24 cellular contexts compared by ENCODE assay signal in genomic region chr17:28328325-28328724, GRCh38. TPM values are rescaled to one million over a fixed set of nuclear protein-coding genes. Genes with fewer than 3 reads are reported as not detected.
DNase-seq lines count a peak whose midpoint lies in the region; ATAC-seq and TF ChIP-seq lines count a peak whose summit lies in the region.
"Had no signal": no experiment of that assay in that cellular context is flagged by ENCODE, and none has a peak within 500 bp of the region (broad histone marks: within the 10 kb centered on the region; RNA-seq: fewer than 3 reads in every experiment).

No MANE protein-coding gene starts in this region.

- H3K4me3 ChIP-seq in fibroblast of villous mesenchyme (ENCODE audit: low read depth, low read length), result no peak overlapping the region
- H3K4me3 ChIP-seq: K562, thyroid gland had no signal

- H3K4me1 Mint-ChIP-seq in activated CD4-positive, alpha-beta memory T cell treated with anti-CD3 and anti-CD28 coated beads for 36 hours (ENCODE audit: low read depth), result peaks cover 29% of the 10 kb centered on the region
- peaks cover 33% of the 10 kb centered on the region for H3K4me1 Mint-ChIP-seq in activated CD4-positive, alpha-beta memory T cell treated with anti-CD3 and anti-CD28 coated beads, Interleukin-2, amount 10 ng/mL, durations not matched to agents 7 days and 5 days
- no peaks in the 10 kb centered on the region for H3K4me1 Mint-ChIP-seq in WTC11

- CTCF ChIA-PET in activated CD4-positive, alpha-beta memory T cell treated with anti-CD3 and anti-CD28 coated beads for 36 hours (lab: Charles Lee), result no interaction called here
- CTCF ChIA-PET in activated CD4-positive, alpha-beta memory T cell treated with anti-CD3 and anti-CD28 coated beads, Interleukin-2, amount 10 ng/mL, durations not matched to agents 7 days and 5 days (lab: Charles Lee), result no interaction called here
- CTCF ChIA-PET in WTC11 (lab: Charles Lee), result no interaction called here

- peak overlapping the region; percentile 9 for H3K27ac Mint-ChIP-seq in activated CD4-positive, alpha-beta memory T cell treated with anti-CD3 and anti-CD28 coated beads for 36 hours
- H3K27ac Mint-ChIP-seq in activated CD4-positive, alpha-beta memory T cell treated with anti-CD3 and anti-CD28 coated beads, Interleukin-2, amount 10 ng/mL, durations not matched to agents 7 days and 5 days, result no peak overlapping the region
- H3K27ac Mint-ChIP-seq in WTC11, result peak overlapping the region; percentile 72; the same call in 1 of the 2 replicates
- H3K27ac Mint-ChIP-seq: activated CD4-positive, alpha-beta T cell treated with anti-CD3 and anti-CD28 coated beads, Interleukin-2, amount 10 ng/mL, durations not matched to agents 24 days and 14 days; activated naive CD4-positive, alpha-beta T cell treated with anti-CD3 and anti-CD28 coated beads, Interleukin-2, amount 10 ng/mL, durations not matched to agents 7 days and 5 days had no signal

- H3K36me3 Mint-ChIP-seq in activated CD4-positive, alpha-beta memory T cell treated with anti-CD3 and anti-CD28 coated beads for 36 hours, result peaks cover 28% of the 10 kb centered on the region
- H3K36me3 Mint-ChIP-seq in activated CD4-positive, alpha-beta memory T cell treated with anti-CD3 and anti-CD28 coated beads, Interleukin-2, amount 10 ng/mL, durations not matched to agents 7 days and 5 days (ENCODE audit: low read depth), result peaks cover 41% of the 10 kb centered on the region
- peaks cover 37% of the 10 kb centered on the region for H3K36me3 Mint-ChIP-seq in WTC11

- intact Hi-C loops in activated CD4-positive, alpha-beta memory T cell treated with anti-CD3 and anti-CD28 coated beads for 36 hours (cut with micrococcal nuclease), result no loop called here

- TF ChIP-seq CTCF in WTC11 (IDR thresholded peaks at IDR 0.05) (no peak), fibroblast of villous mesenchyme (IDR thresholded peaks at IDR 0.05; ENCODE audit: insufficient read depth, low read depth, low read length) (no peak)

- ATAC-seq in WTC11 (no peak), GM18520 (IDR thresholded peaks at IDR 0.05; ENCODE audit: unreplicated experiment) (no peak)
- ATAC-seq: naive thymus-derived CD8-positive, alpha-beta T cell had no signal

- H3K9me3 Mint-ChIP-seq in activated CD4-positive, alpha-beta memory T cell treated with anti-CD3 and anti-CD28 coated beads for 36 hours, result no peaks in the 10 kb centered on the region
- no peaks in the 10 kb centered on the region for H3K9me3 Mint-ChIP-seq in activated CD4-positive, alpha-beta memory T cell treated with anti-CD3 and anti-CD28 coated beads, Interleukin-2, amount 10 ng/mL, durations not matched to agents 7 days and 5 days
- H3K9me3 Mint-ChIP-seq in WTC11, result no peaks in the 10 kb centered on the region
- H3K9me3 Mint-ChIP-seq: activated CD4-positive, alpha-beta T cell treated with anti-CD3 and anti-CD28 coated beads, Interleukin-2, amount 10 ng/mL, durations not matched to agents 24 days and 14 days; activated naive CD4-positive, alpha-beta T cell treated with anti-CD3 and anti-CD28 coated beads, Interleukin-2, amount 10 ng/mL, durations not matched to agents 7 days and 5 days; central memory CD8-positive, alpha-beta T cell; naive thymus-derived CD8-positive, alpha-beta T cell had no signal

- no peak overlapping the region for H3K4me3 Mint-ChIP-seq in activated CD4-positive, alpha-beta memory T cell treated with anti-CD3 and anti-CD28 coated beads for 36 hours
- no peak overlapping the region for H3K4me3 Mint-ChIP-seq in activated CD4-positive, alpha-beta memory T cell treated with anti-CD3 and anti-CD28 coated beads, Interleukin-2, amount 10 ng/mL, durations not matched to agents 7 days and 5 days
- H3K4me3 Mint-ChIP-seq in WTC11, result no peak overlapping the region
- H3K4me3 Mint-ChIP-seq: activated CD4-positive, alpha-beta T cell treated with anti-CD3 and anti-CD28 coated beads, Interleukin-2, amount 10 ng/mL, durations not matched to agents 24 days and 14 days; activated naive CD4-positive, alpha-beta T cell treated with anti-CD3 and anti-CD28 coated beads, Interleukin-2, amount 10 ng/mL, durations not matched to agents 7 days and 5 days; central memory CD8-positive, alpha-beta T cell; naive thymus-derived CD8-positive, alpha-beta T cell had no signal

- POLR2A ChIA-PET in activated CD4-positive, alpha-beta memory T cell treated with anti-CD3 and anti-CD28 coated beads for 36 hours (lab: Charles Lee), result no interaction called here
- POLR2A ChIA-PET in activated CD4-positive, alpha-beta memory T cell treated with anti-CD3 and anti-CD28 coated beads, Interleukin-2, amount 10 ng/mL, durations not matched to agents 7 days and 5 days (lab: Charles Lee), result interaction anchor here (1.3 to 1.5 kb wide), 2 partner anchors 10 to 1034 kb away, joined by 3 to 4 read pairs; partner anchors contain the start of genes TMEM97 and WSB1
- POLR2A ChIA-PET in WTC11 (lab: Charles Lee), result no interaction called here

- no peaks in the 10 kb centered on the region for H3K27me3 Mint-ChIP-seq in activated CD4-positive, alpha-beta memory T cell treated with anti-CD3 and anti-CD28 coated beads for 36 hours
- H3K27me3 Mint-ChIP-seq in activated CD4-positive, alpha-beta memory T cell treated with anti-CD3 and anti-CD28 coated beads, Interleukin-2, amount 10 ng/mL, durations not matched to agents 7 days and 5 days, result no peaks in the 10 kb centered on the region
- no peaks in the 10 kb centered on the region for H3K27me3 Mint-ChIP-seq in WTC11 (ENCODE audit: low read depth)
- H3K27me3 Mint-ChIP-seq: activated CD4-positive, alpha-beta T cell treated with anti-CD3 and anti-CD28 coated beads, Interleukin-2, amount 10 ng/mL, durations not matched to agents 24 days and 14 days; activated naive CD4-positive, alpha-beta T cell treated with anti-CD3 and anti-CD28 coated beads, Interleukin-2, amount 10 ng/mL, durations not matched to agents 7 days and 5 days; central memory CD8-positive, alpha-beta T cell; naive thymus-derived CD8-positive, alpha-beta T cell had no signal

- DNase-seq in activated CD4-positive, alpha-beta memory T cell treated with anti-CD3 and anti-CD28 coated beads for 36 hours, result no peak
- no peak for DNase-seq in activated CD4-positive, alpha-beta memory T cell treated with anti-CD3 and anti-CD28 coated beads, Interleukin-2, amount 10 ng/mL, durations not matched to agents 7 days and 5 days
- no peak for DNase-seq in WTC11 (ENCODE audit: low spot score)
- peak; percentile 52 for DNase-seq in fibroblast of villous mesenchyme (ENCODE audit: low read depth)
- peak; percentile 12 for DNase-seq in stimulated activated CD8-positive, alpha-beta memory T cell treated with anti-CD3 and anti-CD28 coated beads, Interleukin-4, amount 100 ng/mL, for 48 hours
- DNase-seq in NCI-H446 (lab: John Stamatoyannopoulos, UW), result no peak
- DNase-seq in COR-L47 (lab: John Stamatoyannopoulos, UW), result no peak
- DNase-seq: 8988T; activated CD4-positive, alpha-beta T cell treated with anti-CD3 and anti-CD28 coated beads, Interleukin-2, amount 10 ng/mL, durations not matched to agents 24 days and 14 days; activated naive CD4-positive, alpha-beta T cell treated with anti-CD3 and anti-CD28 coated beads, Interleukin-2, amount 10 ng/mL, durations not matched to agents 7 days and 5 days; anterior cingulate cortex; effector CD4-positive, alpha-beta T cell; naive thymus-derived CD8-positive, alpha-beta T cell; NCI-H187 treated with DMSO at 0.1 percent for 48 hours; SIG-M5; stimulated activated naive CD4-positive, alpha-beta T cell treated with Interleukin-2 at 50 U/mL for 16 hours; T-helper 1 cell; thyroid gland had no signal

TF ChIP-seq in WTC11, 78 proteins besides CTCF, POLR2A, EP300 and RAD21 (continues in another document):
- TF ChIP-seq NFE2L1 (CRISPR knock-in tag; IDR thresholded peaks at IDR 0.05), result no peak
- no peak for TF ChIP-seq USF2 (CRISPR knock-in tag; IDR thresholded peaks at IDR 0.05)
- TF ChIP-seq ZNF138 (CRISPR knock-in tag; conservative IDR thresholded peaks at IDR 0.05), result no peak
- TF ChIP-seq ETV6 (CRISPR knock-in tag; IDR thresholded peaks at IDR 0.05), result no peak
- TF ChIP-seq ZNF263 (CRISPR knock-in tag; IDR thresholded peaks at IDR 0.05; ENCODE audit: low read depth), result no peak
- no peak for TF ChIP-seq ATF1 (CRISPR knock-in tag; IDR thresholded peaks at IDR 0.05)

RNA-seq across cellular contexts. Expression of gene IFT20, which starts 6.9 kb away (rescaled TPM):
- 10 to 100 TPM; 20.3 to 20.6 TPM for total RNA-seq in activated CD4-positive, alpha-beta memory T cell treated with anti-CD3 and anti-CD28 coated beads for 36 hours
- total RNA-seq in activated CD4-positive, alpha-beta memory T cell treated with anti-CD3 and anti-CD28 coated beads, Interleukin-2, amount 10 ng/mL, durations not matched to agents 7 days and 5 days, result 10 to 100 TPM; 22.2 to 25.7 TPM
- 17.6 to 19.3 TPM (median 18.3 TPM) in 3 replicates for total RNA-seq in WTC11 (2021)
- 46.7 and 51.4 TPM in 2 replicates for total RNA-seq in fibroblast of villous mesenchyme

RNA-seq across cellular contexts. Expression of gene TNFAIP1, which starts 7.2 kb away (rescaled TPM):
- 10 to 100 TPM; 24.4 to 27.3 TPM for total RNA-seq in activated CD4-positive, alpha-beta memory T cell treated with anti-CD3 and anti-CD28 coated beads for 36 hours
- total RNA-seq in activated CD4-positive, alpha-beta memory T cell treated with anti-CD3 and anti-CD28 coated beads, Interleukin-2, amount 10 ng/mL, durations not matched to agents 7 days and 5 days, result 10 to 100 TPM; 25.2 to 26.5 TPM
- total RNA-seq in WTC11 (2021) (16.9 to 21.3 TPM (median 17.1 TPM) in 3 replicates), fibroblast of villous mesenchyme (35.1 and 50.1 TPM in 2 replicates)

RNA-seq across cellular contexts. Expression of gene TMEM97, which starts 9.3 kb away (rescaled TPM):
- total RNA-seq in activated CD4-positive, alpha-beta memory T cell treated with anti-CD3 and anti-CD28 coated beads for 36 hours, result 10 to 100 TPM; 27.1 to 29.8 TPM
- total RNA-seq in activated CD4-positive, alpha-beta memory T cell treated with anti-CD3 and anti-CD28 coated beads, Interleukin-2, amount 10 ng/mL, durations not matched to agents 7 days and 5 days, result 10 to 100 TPM; 23.3 to 26.6 TPM
- total RNA-seq in WTC11 (2021), result 68.0 to 86.5 TPM (median 83.1 TPM) in 3 replicates
- total RNA-seq in fibroblast of villous mesenchyme, result 22.9 and 47.1 TPM in 2 replicates

RNA-seq across cellular contexts. Expression of gene POLDIP2, which starts 29.0 kb away (rescaled TPM):
- 10 to 100 TPM; 73.8 to 76.4 TPM for total RNA-seq in activated CD4-positive, alpha-beta memory T cell treated with anti-CD3 and anti-CD28 coated beads for 36 hours
- total RNA-seq in activated CD4-positive, alpha-beta memory T cell treated with anti-CD3 and anti-CD28 coated beads, Interleukin-2, amount 10 ng/mL, durations not matched to agents 7 days and 5 days, result 10 to 100 TPM; 54.3 to 56.2 TPM
- total RNA-seq in WTC11 (2021) (79.2 to 85.4 TPM (median 79.7 TPM) in 3 replicates), fibroblast of villous mesenchyme (85.5 and 88.9 TPM in 2 replicates)

RNA-seq across cellular contexts. Expression of gene SEBOX, which starts 36.7 kb away (rescaled TPM):
- not detected for total RNA-seq in activated CD4-positive, alpha-beta memory T cell treated with anti-CD3 and anti-CD28 coated beads for 36 hours
- not detected for total RNA-seq in activated CD4-positive, alpha-beta memory T cell treated with anti-CD3 and anti-CD28 coated beads, Interleukin-2, amount 10 ng/mL, durations not matched to agents 7 days and 5 days
- total RNA-seq in WTC11 (2021), result not detected in 3 replicates
- not detected in 2 replicates for total RNA-seq in fibroblast of villous mesenchyme
- total RNA-seq: activated CD4-positive, alpha-beta T cell treated with anti-CD3 and anti-CD28 coated beads, Interleukin-2, amount 10 ng/mL, durations not matched to agents 24 days and 14 days; K562; mesenteric fat pad; naive thymus-derived CD8-positive, alpha-beta T cell; PC-3; skeletal muscle tissue; thyroid gland had no signal

Comparison
In these comparisons a context has a peak if more than half of its experiments do, and no peak if none do; other contexts are left out.
1. DNase-seq: peak in fibroblast of villous mesenchyme (single experiment) and stimulated activated CD8-positive, alpha-beta memory T cell treated with anti-CD3 and anti-CD28 coated beads, Interleukin-4, amount 100 ng/mL, for 48 hours (single experiment); none in activated CD4-positive, alpha-beta memory T cell treated with anti-CD3 and anti-CD28 coated beads for 36 hours (single experiment), activated CD4-positive, alpha-beta memory T cell treated with anti-CD3 and anti-CD28 coated beads, Interleukin-2, amount 10 ng/mL, durations not matched to agents 7 days and 5 days (single experiment), WTC11 (single experiment), NCI-H446 (0 of 2) and COR-L47 (single experiment).